In the genomic region with DNA sequence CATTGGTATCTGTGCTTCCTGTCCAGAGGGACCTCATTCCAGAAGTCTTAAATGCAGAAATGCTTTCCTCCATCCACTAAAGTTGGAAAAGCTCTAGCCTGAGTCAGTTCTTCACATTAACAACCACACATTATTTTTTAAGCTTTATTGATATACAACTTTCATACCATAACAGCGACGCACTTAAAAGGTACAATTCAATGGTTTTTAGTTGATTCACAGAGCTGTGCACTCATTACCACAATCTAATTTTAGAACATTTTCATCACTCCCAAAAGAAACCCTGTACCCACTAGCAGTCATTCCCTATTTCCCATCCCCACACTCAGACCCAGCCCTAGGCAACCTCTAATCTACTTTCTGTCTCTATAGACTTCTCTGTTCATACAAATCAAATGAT, we compare ENCODE assay signal across 27 cellular contexts.
"Had no signal": no experiment of that assay in that cellular context is flagged by ENCODE, and none has a peak within 500 bp of the region (broad histone marks: within the 10 kb centered on the region; RNA-seq: fewer than 3 reads in every experiment).

No MANE protein-coding gene starts in this region.

- H3K4me3 Mint-ChIP-seq: natural killer cell; nephron; neural progenitor cell; stimulated activated effector memory CD8-positive, alpha-beta T cell treated with anti-CD3 and anti-CD28 coated beads, Interleukin-12 subunit alpha, Interleukin-12 subunit beta, amount 100 ng/mL, for 72 hours; stimulated activated naive CD8-positive, alpha-beta T cell treated with anti-CD3 and anti-CD28 coated beads, Interleukin-15, amount 100 ng/mL, for 72 hours; type B pancreatic cell had no signal

- H3K27me3 Mint-ChIP-seq: progenitor cell of endocrine pancreas; stimulated activated naive CD8-positive, alpha-beta T cell treated with anti-CD3 and anti-CD28 coated beads, Interleukin-15, amount 100 ng/mL, for 72 hours; type B pancreatic cell had no signal

- H3K36me3 Mint-ChIP-seq: natural killer cell; neural progenitor cell; stimulated activated effector memory CD8-positive, alpha-beta T cell treated with anti-CD3 and anti-CD28 coated beads, Interleukin-12 subunit alpha, Interleukin-12 subunit beta, amount 100 ng/mL, for 72 hours; type B pancreatic cell had no signal

- H3K4me1 Mint-ChIP-seq: stimulated activated effector memory CD8-positive, alpha-beta T cell treated with anti-CD3 and anti-CD28 coated beads, Interleukin-12 subunit alpha, Interleukin-12 subunit beta, amount 100 ng/mL, for 72 hours; stimulated activated naive CD8-positive, alpha-beta T cell treated with anti-CD3 and anti-CD28 coated beads, Interleukin-15, amount 100 ng/mL, for 72 hours had no signal

- H3K9me3 Mint-ChIP-seq: natural killer cell; nephron; neural progenitor cell; stimulated activated effector memory CD8-positive, alpha-beta T cell treated with anti-CD3 and anti-CD28 coated beads, Interleukin-12 subunit alpha, Interleukin-12 subunit beta, amount 100 ng/mL, for 72 hours; stimulated activated naive CD8-positive, alpha-beta T cell treated with anti-CD3 and anti-CD28 coated beads, Interleukin-15, amount 100 ng/mL, for 72 hours; type B pancreatic cell had no signal

- H3K27ac Mint-ChIP-seq: natural killer cell; nephron; neural progenitor cell; progenitor cell of endocrine pancreas; stimulated activated effector memory CD8-positive, alpha-beta T cell treated with anti-CD3 and anti-CD28 coated beads, Interleukin-12 subunit alpha, Interleukin-12 subunit beta, amount 100 ng/mL, for 72 hours; stimulated activated naive CD8-positive, alpha-beta T cell treated with anti-CD3 and anti-CD28 coated beads, Interleukin-15, amount 100 ng/mL, for 72 hours; type B pancreatic cell had no signal

- ATAC-seq: natural killer cell; psoas muscle; right cardiac atrium; right lobe of liver; stimulated activated effector memory CD8-positive, alpha-beta T cell treated with anti-CD3 and anti-CD28 coated beads, Interleukin-12 subunit alpha, Interleukin-12 subunit beta, amount 100 ng/mL, for 72 hours; stimulated activated naive CD8-positive, alpha-beta T cell treated with anti-CD3 and anti-CD28 coated beads, Interleukin-15, amount 100 ng/mL, for 72 hours; stimulated activated naive CD8-positive, alpha-beta T cell treated with anti-CD3 and anti-CD28 coated beads, Interleukin-15, Interleukin-2, amounts not matched to agents 100 U/mL and 50 U/mL, for 24 hours; upper lobe of right lung had no signal

- DNase-seq: natural killer cell; occipital lobe; ovary; posterior cingulate gyrus; psoas muscle; right cardiac atrium; right lobe of liver; sigmoid colon; small intestine; stimulated activated CD4-positive, alpha-beta T cell treated with anti-CD3 and anti-CD28 coated beads, Interleukin-15, amount 100 ng/mL, for 24 hours; stimulated activated CD4-positive, alpha-beta T cell treated with anti-CD3 and anti-CD28 coated beads, Interleukin-2, amount 100 ng/mL, for 24 hours; stimulated activated CD4-positive, alpha-beta T cell treated with anti-CD3 and anti-CD28 coated beads, Interleukin-2, amount 100 ng/mL, for 48 hours; stimulated activated CD4-positive, alpha-beta T cell treated with anti-CD3 and anti-CD28 coated beads, Interleukin-4, amount 100 ng/mL, for 24 hours; stimulated activated naive CD4-positive, alpha-beta T cell; stimulated activated naive CD8-positive, alpha-beta T cell treated with anti-CD3 and anti-CD28 coated beads, Interleukin-15, amount 100 ng/mL, for 72 hours; stimulated activated naive CD8-positive, alpha-beta T cell treated with anti-CD3 and anti-CD28 coated beads, Interleukin-15, Interleukin-2, amounts not matched to agents 100 U/mL and 50 U/mL, for 24 hours; substantia nigra; testis; tibial artery; transverse colon; upper lobe of right lung; uterus had no signal
